In the genomic region with DNA sequence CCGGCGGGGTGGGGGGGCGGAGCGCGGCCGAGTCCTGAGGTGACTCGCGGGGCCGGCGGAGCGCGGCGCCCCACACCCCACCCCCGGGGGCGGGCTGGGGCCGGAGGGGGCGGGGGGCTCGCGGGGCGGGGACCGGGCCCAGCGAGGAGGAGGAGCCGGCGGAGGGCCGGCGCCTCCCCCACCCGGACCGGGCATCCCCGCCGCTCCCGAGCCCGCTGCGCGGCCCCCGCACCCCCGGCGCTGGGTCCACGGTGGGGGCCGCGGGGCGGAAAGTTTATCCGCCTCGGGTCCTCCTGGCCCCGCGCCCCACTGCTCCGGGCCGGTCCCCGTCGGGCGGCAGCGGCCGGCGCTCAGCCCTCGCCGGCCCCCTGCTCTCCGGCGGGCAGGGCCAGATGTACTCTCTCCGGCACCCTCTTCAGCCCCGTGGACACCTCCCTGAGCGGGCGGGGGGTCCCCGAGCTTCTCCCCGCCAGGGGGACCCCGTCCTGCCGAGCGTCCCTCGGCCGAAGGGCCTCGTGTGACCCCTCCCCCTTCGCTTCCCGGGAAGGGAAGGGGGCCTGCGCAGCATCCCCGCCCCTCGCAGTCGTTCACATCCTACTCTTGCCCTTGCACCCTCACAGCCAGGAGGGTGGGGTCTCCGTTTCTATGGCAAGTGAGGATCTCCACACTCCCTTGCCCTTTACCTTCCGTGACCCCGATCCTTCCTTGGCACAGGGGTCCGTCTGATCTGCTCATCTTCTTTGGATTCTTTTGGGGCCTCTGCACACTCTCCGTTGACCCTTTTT, we compare ENCODE assay signal across 8 cellular contexts. TPM values are rescaled to one million over a fixed set of nuclear protein-coding genes. Genes with fewer than 3 reads are reported as not detected.
DNase-seq lines count a peak whose midpoint lies in the region; ATAC-seq and TF ChIP-seq lines count a peak whose summit lies in the region.

No MANE protein-coding gene starts in this region.

- peak overlapping the region; percentile 74 for H3K9ac ChIP-seq in HUES6 (ENCODE audit: low read length)

- H3K27me3 ChIP-seq in HUES6 (ENCODE audit: control insufficient read depth, insufficient read depth, low read length), result no peaks in the 10 kb centered on the region
- no peaks in the 10 kb centered on the region for H3K27me3 ChIP-seq in effector memory CD4-positive, alpha-beta T cell (replicated peaks; ENCODE audit: control insufficient read depth, insufficient read depth, low read length, poor library complexity, severe bottlenecking)

- POLR2A ChIA-PET in activated CD4-positive, alpha-beta T cell treated with anti-CD3 and anti-CD28 coated beads, Interleukin-2, amount 10 ng/mL, durations not matched to agents 7 days and 5 days (lab: Charles Lee), result no interaction called here

- no peak for ATAC-seq in HG02981 (IDR thresholded peaks at IDR 0.05; ENCODE audit: unreplicated experiment)

- peak overlapping the region; percentile 99 for H3K27ac Mint-ChIP-seq in activated CD4-positive, alpha-beta T cell treated with anti-CD3 and anti-CD28 coated beads, Interleukin-2, amount 10 ng/mL, durations not matched to agents 7 days and 5 days

- H3K4me1 ChIP-seq in HUES6 (ENCODE audit: control insufficient read depth, insufficient read depth, low read length) (peaks cover 26% of the 10 kb centered on the region), mesodermal cell (ENCODE audit: control insufficient read depth, insufficient read depth, low read length, poor library complexity, severe bottlenecking) (peaks cover 8% of the 10 kb centered on the region)
- peaks cover 9% of the 10 kb centered on the region for H3K4me1 ChIP-seq in effector memory CD4-positive, alpha-beta T cell (ENCODE audit: control insufficient read depth, insufficient read depth, low read length, poor library complexity, severe bottlenecking)

- CTCF ChIA-PET in activated CD4-positive, alpha-beta T cell treated with anti-CD3 and anti-CD28 coated beads, Interleukin-2, amount 10 ng/mL, durations not matched to agents 7 days and 5 days (lab: Charles Lee), result interaction anchor here (1.0 to 1.4 kb wide), 2 partner anchors 16 to 432 kb away, joined by 4 read pairs; no protein-coding TSS in a partner anchor

- 0 out of 2 replicates have a peak, but pooled peaks have one; percentile 11 for TF ChIP-seq CTCF in GM12874 (IDR thresholded peaks at IDR 0.05; ENCODE audit: insufficient read depth, low read depth, low read length)

- H3K36me3 ChIP-seq in HUES6 (ENCODE audit: control insufficient read depth, insufficient read depth, low read length), result no peaks in the 10 kb centered on the region
- H3K36me3 ChIP-seq in effector memory CD4-positive, alpha-beta T cell (ENCODE audit: control insufficient read depth, insufficient read depth, low read length), result no peaks in the 10 kb centered on the region
- H3K36me3 ChIP-seq in mesodermal cell (ENCODE audit: control insufficient read depth, insufficient read depth, low read length), result peaks cover 19% of the 10 kb centered on the region

- H3K4me3 Mint-ChIP-seq in activated CD4-positive, alpha-beta T cell treated with anti-CD3 and anti-CD28 coated beads, Interleukin-2, amount 10 ng/mL, durations not matched to agents 7 days and 5 days, result peak overlapping the region; percentile 90

- peak; percentile 18 for DNase-seq in activated CD4-positive, alpha-beta T cell treated with anti-CD3 and anti-CD28 coated beads, Interleukin-2, amount 10 ng/mL, durations not matched to agents 7 days and 5 days
- peak; percentile 33 to 37 (median 36) for DNase-seq in effector memory CD4-positive, alpha-beta T cell
- DNase-seq in stimulated activated CD8-positive, alpha-beta memory T cell treated with anti-CD3 and anti-CD28 coated beads, Interleukin-4, amount 100 ng/mL, for 48 hours, result peak; percentile 53
- no peak for DNase-seq in NCI-H128 (lab: John Stamatoyannopoulos, UW; ENCODE audit: unreplicated experiment)

- no peaks in the 10 kb centered on the region for H3K27me3 Mint-ChIP-seq in activated CD4-positive, alpha-beta T cell treated with anti-CD3 and anti-CD28 coated beads, Interleukin-2, amount 10 ng/mL, durations not matched to agents 7 days and 5 days

- H3K27ac ChIP-seq in HUES6 (ENCODE audit: low read depth, low read length), result peak overlapping the region; percentile 61; the same call in 1 of the 2 replicates
- peak overlapping the region; percentile 63 for H3K27ac ChIP-seq in effector memory CD4-positive, alpha-beta T cell (ENCODE audit: insufficient read depth, low read length, poor library complexity, severe bottlenecking)
- H3K27ac ChIP-seq in mesodermal cell (ENCODE audit: low read depth, low read length, severe bottlenecking), result peak overlapping the region; percentile 66

- 0 to 4% methylated on average over 16 to 50 of the region's 80 CpGs for WGBS in mesodermal cell (ENCODE audit: insufficient coverage in 2 of 2), 2 experiments

- no peaks in the 10 kb centered on the region for H3K9me3 ChIP-seq in HUES6 (ENCODE audit: control insufficient read depth, insufficient read depth, low read depth, low read length)
- H3K9me3 ChIP-seq in effector memory CD4-positive, alpha-beta T cell (ENCODE audit: control insufficient read depth, low read length), result no peaks in the 10 kb centered on the region
- H3K9me3 ChIP-seq in mesodermal cell (ENCODE audit: control insufficient read depth, low read length), result no peaks in the 10 kb centered on the region

- peaks cover 49% of the 10 kb centered on the region for H3K4me1 Mint-ChIP-seq in activated CD4-positive, alpha-beta T cell treated with anti-CD3 and anti-CD28 coated beads, Interleukin-2, amount 10 ng/mL, durations not matched to agents 7 days and 5 days

- H3K4me3 ChIP-seq in HUES6 (ENCODE audit: low read depth, low read length) (peak overlapping the region; percentile 92), mesodermal cell (ENCODE audit: extremely low read depth, insufficient read depth, low read length, poor library complexity, severe bottlenecking) (peak overlapping the region; percentile 69)
- H3K4me3 ChIP-seq in effector memory CD4-positive, alpha-beta T cell (ENCODE audit: insufficient read depth, low read depth, low read length, poor library complexity, severe bottlenecking), result peak overlapping the region; percentile 64

- peaks cover 20% of the 10 kb centered on the region for H3K36me3 Mint-ChIP-seq in activated CD4-positive, alpha-beta T cell treated with anti-CD3 and anti-CD28 coated beads, Interleukin-2, amount 10 ng/mL, durations not matched to agents 7 days and 5 days (ENCODE audit: low read depth)

- H3K9me3 Mint-ChIP-seq in activated CD4-positive, alpha-beta T cell treated with anti-CD3 and anti-CD28 coated beads, Interleukin-2, amount 10 ng/mL, durations not matched to agents 7 days and 5 days, result no peaks in the 10 kb centered on the region

RNA-seq across cellular contexts. Expression of a gene that starts 0.7 kb away (rescaled TPM):
- total RNA-seq in activated CD4-positive, alpha-beta T cell treated with anti-CD3 and anti-CD28 coated beads, Interleukin-2, amount 10 ng/mL, durations not matched to agents 7 days and 5 days, result 10 to 100 TPM; 39.3 to 48.8 TPM
- polyA plus RNA-seq in mesodermal cell (2013, experiment 1 of 2), result 146 TPM
- 132 TPM for polyA plus RNA-seq in mesodermal cell (2013, experiment 2 of 2)
